In the genomic region with DNA sequence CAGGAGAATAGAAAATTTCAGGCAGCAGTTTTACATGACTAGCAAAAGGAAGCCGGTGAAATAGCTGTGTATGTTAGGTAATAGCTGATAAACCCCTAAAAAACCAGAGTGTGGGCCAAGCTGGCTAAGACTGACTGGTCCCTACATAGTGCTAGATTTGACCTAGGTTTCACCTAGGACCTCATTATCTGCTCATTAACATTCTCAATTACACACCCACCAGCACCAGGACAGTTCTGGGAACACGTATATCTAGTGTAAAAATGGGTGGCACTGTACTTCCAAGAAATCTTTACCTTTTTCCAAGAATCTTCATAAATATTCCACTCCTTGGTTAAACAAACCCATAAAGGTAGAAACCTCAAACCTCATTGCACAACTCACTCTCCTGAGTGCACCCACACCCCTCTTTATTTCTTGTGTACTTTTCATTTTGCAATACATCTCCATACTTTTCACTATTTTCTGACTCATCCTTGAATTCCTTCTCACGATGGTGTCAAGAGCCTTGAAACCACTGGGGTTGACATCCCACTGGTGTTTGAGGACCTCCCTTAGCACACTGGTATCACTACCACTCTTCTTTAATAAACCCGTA, we compare ENCODE assay signal across 18 cellular contexts.
DNase-seq lines count a peak whose midpoint lies in the region; ATAC-seq and TF ChIP-seq lines count a peak whose summit lies in the region.
"Had no signal": no experiment of that assay in that cellular context is flagged by ENCODE, and none has a peak within 500 bp of the region (broad histone marks: within the 10 kb centered on the region; RNA-seq: fewer than 3 reads in every experiment).

No MANE protein-coding gene starts in this region.

- no peaks in the 10 kb centered on the region for H4K20me1 ChIP-seq in PC-3 (ENCODE audit: low read length)

- CTCF ChIA-PET in Caco-2 (lab: Charles Lee) (no interaction called here), PC-3 (lab: Charles Lee) (no interaction called here)

- H3K4me2 ChIP-seq in PC-3 (ENCODE audit: low read length) = peak overlapping the region; percentile 59

- H2AFZ ChIP-seq in PC-3 (ENCODE audit: low read length) = no peak overlapping the region

- 0 out of 2 replicates have a peak, but pooled peaks cover 2% of the 10 kb centered on the region for H3K9me2 ChIP-seq in PC-3 (replicated peaks; ENCODE audit: low read length)

- no peaks in the 10 kb centered on the region for H3K27me3 ChIP-seq in Caco-2 (replicated peaks; ENCODE audit: control insufficient read depth, insufficient read depth, low read length)
- no peaks in the 10 kb centered on the region for H3K27me3 ChIP-seq in PC-3 (ENCODE audit: low read length)
- no peaks in the 10 kb centered on the region for H3K27me3 ChIP-seq in prostate gland (replicated peaks; ENCODE audit: insufficient read depth)

- no peaks in the 10 kb centered on the region for H3K9me3 Mint-ChIP-seq in Caco-2 (ENCODE audit: unreplicated experiment)

- intact Hi-C loops in Caco-2 (cut with micrococcal nuclease; ENCODE audit: unreplicated experiment) (loop anchor here (1.0 to 5.0 kb wide), 4 partner anchors 45 to 263 kb away; a partner anchor contains a TSS), PC-3 (cut with micrococcal nuclease) (loop anchor here (1.0 to 10.0 kb wide), 5 partner anchors 33 to 330 kb away; no protein-coding TSS in a partner anchor), prostate gland (cut with DNase I) (no loop called here)

- H3K4me3 Mint-ChIP-seq in Caco-2 (ENCODE audit: unreplicated experiment) = no peak overlapping the region
- H3K4me3 Mint-ChIP-seq: CD4-positive, alpha-beta T cell; IgD-negative memory B cell had no signal

- H3K4me3 ChIP-seq in Caco-2 (ENCODE audit: low read depth, low read length) = no peak overlapping the region
- no peak overlapping the region for H3K4me3 ChIP-seq in PC-3 (ENCODE audit: low read length)
- H3K4me3 ChIP-seq in epithelial cell of esophagus (ENCODE audit: low read length) = no peak overlapping the region
- H3K4me3 ChIP-seq in prostate gland = no peak overlapping the region
- H3K4me3 ChIP-seq: SK-N-MC had no signal

- H3F3A ChIP-seq in PC-3 (ENCODE audit: low read length, unreplicated experiment) = no peaks in the 10 kb centered on the region

- H3K9me3 ChIP-seq in Caco-2 (no peaks in the 10 kb centered on the region), PC-3 (ENCODE audit: low read length) (no peaks in the 10 kb centered on the region), prostate gland (no peaks in the 10 kb centered on the region)

- H3K9ac ChIP-seq in PC-3 (ENCODE audit: low read length) = no peak overlapping the region

- no peak for TF ChIP-seq CTCF in Caco-2 (IDR thresholded peaks at IDR 0.05; ENCODE audit: insufficient read depth in 1 of 2, low read depth in 1 of 2, low read length in 1 of 2, severe bottlenecking in 1 of 2, unreplicated experiment in 1 of 2)
- no peak for TF ChIP-seq CTCF in PC-3 (conservative IDR thresholded peaks at IDR 0.05; ENCODE audit: low read depth, low read length)
- TF ChIP-seq CTCF in epithelial cell of esophagus (IDR thresholded peaks at IDR 0.05; ENCODE audit: insufficient read depth, low read depth, low read length, missing control alignments) = no peak
- no peak for TF ChIP-seq CTCF in prostate gland (IDR thresholded peaks at IDR 0.05)

- H3K27ac ChIP-seq in PC-3 (ENCODE audit: low read length) (peak overlapping the region; percentile 45), prostate gland (no peak overlapping the region)
- H3K27ac ChIP-seq: SK-N-MC had no signal

- POLR2A ChIA-PET in Caco-2 (lab: Charles Lee) = no interaction called here
- POLR2A ChIA-PET in PC-3 (lab: Charles Lee; ENCODE audit: unreplicated experiment) = interaction anchor here (0.7 kb wide), 1 partner anchor 23 kb away, joined by 3 read pairs; no protein-coding TSS in a partner anchor

- H3K27ac Mint-ChIP-seq in Caco-2 (ENCODE audit: unreplicated experiment) = peak overlapping the region; percentile 30
- H3K27ac Mint-ChIP-seq: CD4-positive, alpha-beta T cell; IgD-negative memory B cell had no signal

- no peaks in the 10 kb centered on the region for H3K36me3 ChIP-seq in Caco-2 (ENCODE audit: control insufficient read depth, insufficient read depth, low read length)
- H3K36me3 ChIP-seq in PC-3 (ENCODE audit: low read depth, low read length) = no peaks in the 10 kb centered on the region
- no peaks in the 10 kb centered on the region for H3K36me3 ChIP-seq in prostate gland

- 80% methylated on average over 4 of the region's 4 CpGs for WGBS in prostate gland

- no peaks in the 10 kb centered on the region for H3K79me2 ChIP-seq in PC-3 (ENCODE audit: low read length)

- no TSS peak for BruUV-seq in Caco-2 (replicated peaks; lab: Mats Ljungman, UMichigan)
- no TSS peak for BruUV-seq in PC-3 (replicated peaks; lab: Mats Ljungman, UMichigan)

- peaks cover 15% of the 10 kb centered on the region for H3K4me1 Mint-ChIP-seq in Caco-2 (ENCODE audit: low read depth, unreplicated experiment)
- H3K4me1 Mint-ChIP-seq: IgD-negative memory B cell had no signal

- no peak for TF ChIP-seq POLR2A in prostate gland (IDR thresholded peaks at IDR 0.05)

- no peaks in the 10 kb centered on the region for H3K36me3 Mint-ChIP-seq in Caco-2 (ENCODE audit: insufficient read depth, unreplicated experiment)
- H3K36me3 Mint-ChIP-seq: IgD-negative memory B cell had no signal

- no peaks in the 10 kb centered on the region for H3K4me1 ChIP-seq in Caco-2
- peaks cover 36% of the 10 kb centered on the region for H3K4me1 ChIP-seq in PC-3 (ENCODE audit: insufficient read depth, low read length)
- H3K4me1 ChIP-seq in prostate gland (replicated peaks) = no peaks in the 10 kb centered on the region

- no peaks in the 10 kb centered on the region for H3K27me3 Mint-ChIP-seq in Caco-2 (ENCODE audit: insufficient read depth, unreplicated experiment)
- H3K27me3 Mint-ChIP-seq: CD4-positive, alpha-beta T cell; IgD-negative memory B cell had no signal

- ATAC-seq in PC-3 = peak; percentile 86

- DNase-seq in Caco-2 (peak in 1 of 2 experiments; percentile 24), PC-3 (peak; percentile 92), epithelial cell of esophagus (ENCODE audit: low read depth) (peak; percentile 87), iris pigment epithelial cell (ENCODE audit: low read depth) (peak; percentile 66), prostate gland (ENCODE audit: low spot score) (no peak), C1 segment of cervical spinal cord (lab: John Stamatoyannopoulos, UW) (no peak), GM19240 (ENCODE audit: insufficient read length, low spot score) (no peak)
- DNase-seq in stimulated activated naive CD4-positive, alpha-beta T cell treated with Interleukin-2 at 50 U/mL for 16 hours (lab: John Stamatoyannopoulos, UW) = no peak
- DNase-seq: CD4-positive, alpha-beta T cell; DMS79 treated with DMSO at 0.1 percent for 48 hours; GF-D8; H7; MV-4-11; NCI-H1417 treated with DMSO at 0.1 percent for 48 hours; NCI-H2029; NCI-H524 treated with DMSO at 0.1 percent for 48 hours had no signal

Comparison
In these comparisons a context has a peak if more than half of its experiments do, and no peak if none do; other contexts are left out.
1. DNase-seq: peak in PC-3 (single experiment), epithelial cell of esophagus (single experiment) and iris pigment epithelial cell (single experiment); none in prostate gland (single experiment), stimulated activated naive CD4-positive, alpha-beta T cell treated with Interleukin-2 at 50 U/mL for 16 hours (single experiment), C1 segment of cervical spinal cord (0 of 14) and GM19240 (single experiment).